ENCODE assay signal across 14 cellular contexts in the genomic region with DNA sequence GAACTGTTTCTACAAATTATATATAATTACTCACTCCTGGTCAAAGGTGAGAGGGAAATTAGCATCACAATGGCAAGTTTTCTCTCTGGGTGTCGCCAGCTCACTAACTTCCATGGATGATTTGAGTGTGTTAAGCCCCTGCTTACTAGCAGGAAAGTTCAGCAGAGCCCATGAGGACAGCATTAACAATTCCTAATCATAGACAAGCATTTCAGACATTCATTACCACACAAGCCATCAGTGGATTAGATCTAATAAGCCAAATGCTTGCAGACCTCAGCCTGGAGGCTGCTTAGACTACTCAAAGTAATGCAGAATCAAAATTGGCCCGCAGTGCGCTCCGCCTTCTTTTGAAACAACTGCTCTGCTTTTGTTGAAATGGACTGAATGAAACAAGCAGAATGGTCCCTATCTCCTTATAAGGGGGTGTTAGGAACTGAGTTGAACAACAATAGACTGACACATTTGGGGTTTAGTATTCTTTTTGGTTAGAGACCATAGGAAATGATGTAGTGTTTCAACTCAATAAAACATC. TPM values are rescaled to one million over a fixed set of nuclear protein-coding genes. Genes with fewer than 3 reads are reported as not detected.
A peak's percentile ranks its signal among the peaks of the same experiment; 100 is the strongest.
DNase-seq lines count a peak whose midpoint lies in the region; ATAC-seq and TF ChIP-seq lines count a peak whose summit lies in the region.
"Had no signal": no experiment of that assay in that cellular context is flagged by ENCODE, and none has a peak within 500 bp of the region (broad histone marks: within the 10 kb centered on the region; RNA-seq: fewer than 3 reads in every experiment).

No MANE protein-coding gene starts in this region.

- TF ChIP-seq POLR2A in suprapubic skin (IDR thresholded peaks at IDR 0.05): no peak

- no peak overlapping the region for H3K4me3 ChIP-seq in lower lobe of right lung
- H3K4me3 ChIP-seq in suprapubic skin: peak overlapping the region; percentile 31
- H3K4me3 ChIP-seq: SJSA1 had no signal

- 71% methylated on average over 4 of the region's 4 CpGs for WGBS in suprapubic skin

- H3K9me3 ChIP-seq in lower lobe of right lung: no peaks in the 10 kb centered on the region
- H3K9me3 ChIP-seq in suprapubic skin: no peaks in the 10 kb centered on the region
- H3K9me3 ChIP-seq: SJSA1 had no signal

- no peak overlapping the region for H3K27ac ChIP-seq in lower lobe of right lung
- H3K27ac ChIP-seq in suprapubic skin: peak overlapping the region; percentile 18
- H3K27ac ChIP-seq: SJSA1 had no signal

- no peak for TF ChIP-seq EP300 in suprapubic skin (IDR thresholded peaks at IDR 0.05)

- no peaks in the 10 kb centered on the region for H3K27me3 ChIP-seq in lower lobe of right lung (ENCODE audit: low read depth)
- no peaks in the 10 kb centered on the region for H3K27me3 ChIP-seq in suprapubic skin
- H3K27me3 ChIP-seq: SJSA1 had no signal

- TF ChIP-seq CTCF in lower lobe of right lung (IDR thresholded peaks at IDR 0.05): no peak
- TF ChIP-seq CTCF in suprapubic skin (IDR thresholded peaks at IDR 0.05): no peak

- intact Hi-C loops in lower lobe of right lung (cut with DNase I): no loop called here

- H3K36me3 ChIP-seq in lower lobe of right lung (no peaks in the 10 kb centered on the region), suprapubic skin (no peaks in the 10 kb centered on the region)
- H3K36me3 ChIP-seq: SJSA1 had no signal

- ATAC-seq in lower lobe of right lung (peak; percentile 39 to 46), HG03439 (IDR thresholded peaks at IDR 0.05; ENCODE audit: unreplicated experiment) (no peak)
- ATAC-seq: stimulated activated effector memory CD8-positive, alpha-beta T cell treated with anti-CD3 and anti-CD28 coated beads, Interleukin-12 subunit alpha, Interleukin-12 subunit beta, amount 100 ng/mL, for 72 hours had no signal

- peak; percentile 52 to 63 for DNase-seq in NCI-H446 (lab: John Stamatoyannopoulos, UW)
- peak; percentile 53 for DNase-seq in ecto neural progenitor cell (ENCODE audit: low spot score)
- no peak for DNase-seq in lower lobe of right lung
- peak in 1 of 2 donors; percentile 72 for DNase-seq in suprapubic skin (ENCODE audit: low spot score in 2 of 2)
- no peak for DNase-seq in HuH-7.5 (ENCODE audit: low spot score)
- DNase-seq in OCI-M2 (lab: John Stamatoyannopoulos, UW; ENCODE audit: unreplicated experiment): no peak
- no peak for DNase-seq in NAMALWA (ENCODE audit: low spot score)
- DNase-seq: activated CD4-positive, alpha-beta T cell treated with anti-CD3 and anti-CD28 coated beads for 48 hours; DMS153; NCI-H345; stimulated activated CD4-positive, alpha-beta T cell treated with anti-CD3 and anti-CD28 coated beads, Interleukin-15, amount 100 ng/mL, for 24 hours had no signal

- H3K4me1 ChIP-seq in lower lobe of right lung (peaks cover 7% of the 10 kb centered on the region), suprapubic skin (peaks cover 3% of the 10 kb centered on the region)
- H3K4me1 ChIP-seq: SJSA1 had no signal

RNA-seq across cellular contexts. Expression of a gene that starts 54.4 kb away (rescaled TPM):
- 12.2 TPM for total RNA-seq in lower lobe of right lung
- 10 to 100 TPM in 1 of 4 donors, 1 to 10 TPM in 3; 3.5 to 10.5 (median 7.7) TPM for total RNA-seq in suprapubic skin

Comparison
In these comparisons a context has a peak if more than half of its experiments do, and no peak if none do; other contexts are left out.
1. DNase-seq: peak in NCI-H446 (2 of 2) and ecto neural progenitor cell (single experiment); none in lower lobe of right lung (single experiment), HuH-7.5 (single experiment), OCI-M2 (single experiment) and NAMALWA (single experiment).